In genomic region chr7:5226921-5227785, GRCh38 we compare ENCODE assay signal across 1 cellular context.
TF ChIP-seq lines count a peak whose summit lies in the region.

No MANE protein-coding gene starts in this region.

TF ChIP-seq in GM23338, 12 proteins besides CTCF, POLR2A, EP300 and RAD21 (continued from another document):
- TF ChIP-seq ZNF462 (CRISPR knock-in tag; IDR thresholded peaks at IDR 0.05) (no peak), STAT1 (IDR thresholded peaks at IDR 0.05; ENCODE audit: unreplicated experiment) (no peak), ETS1 (IDR thresholded peaks at IDR 0.05) (no peak), EZH2 (IDR thresholded peaks at IDR 0.05; ENCODE audit: low read depth, unreplicated experiment) (no peak), CREB1 (CRISPR knock-in tag; IDR thresholded peaks at IDR 0.05; ENCODE audit: low read depth) (no peak), REST (IDR thresholded peaks at IDR 0.05; ENCODE audit: unreplicated experiment) (no peak)
